In the genomic region with DNA sequence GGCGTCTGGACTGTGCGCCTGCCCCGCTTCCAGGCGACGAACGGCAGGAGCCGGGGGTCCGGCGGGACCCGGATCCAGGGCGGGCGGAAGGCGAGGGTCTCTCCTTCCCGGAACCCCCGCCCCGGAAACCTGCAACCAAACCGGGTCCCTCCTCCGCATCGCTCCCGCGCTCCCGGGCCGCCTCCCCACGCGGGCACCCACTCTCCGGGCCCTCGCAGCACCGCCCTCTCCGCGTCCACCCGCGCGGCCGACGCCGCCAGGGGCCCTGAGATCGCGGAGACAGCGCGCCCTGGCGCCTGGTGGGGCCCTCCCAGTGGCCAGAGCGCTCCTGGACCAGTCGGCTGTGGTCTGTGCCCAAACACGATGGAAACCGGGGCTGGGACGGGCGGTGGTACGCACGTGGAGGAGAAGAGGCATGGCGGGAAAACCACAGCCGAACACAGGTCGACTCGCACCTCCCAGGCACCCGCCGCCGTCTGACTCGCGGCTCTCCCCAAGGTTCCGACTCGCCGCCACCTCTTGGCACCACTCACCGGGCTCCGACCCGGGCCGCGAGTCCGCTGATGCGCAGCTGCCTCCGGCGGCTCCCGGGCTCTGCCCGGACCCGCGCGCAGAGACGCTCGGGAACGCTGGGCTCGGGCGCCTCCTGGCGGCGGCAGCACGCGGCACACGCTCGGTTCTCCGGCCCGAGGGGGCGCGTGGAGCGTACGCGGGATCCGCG, we compare ENCODE assay signal across 1 cellular context.
TF ChIP-seq lines count a peak whose summit lies in the region.

No MANE protein-coding gene starts in this region.

TF ChIP-seq in HepG2, 621 proteins besides CTCF, POLR2A, EP300 and RAD21 (continued from another document and continues in another):
- TF ChIP-seq, protein P1, sequence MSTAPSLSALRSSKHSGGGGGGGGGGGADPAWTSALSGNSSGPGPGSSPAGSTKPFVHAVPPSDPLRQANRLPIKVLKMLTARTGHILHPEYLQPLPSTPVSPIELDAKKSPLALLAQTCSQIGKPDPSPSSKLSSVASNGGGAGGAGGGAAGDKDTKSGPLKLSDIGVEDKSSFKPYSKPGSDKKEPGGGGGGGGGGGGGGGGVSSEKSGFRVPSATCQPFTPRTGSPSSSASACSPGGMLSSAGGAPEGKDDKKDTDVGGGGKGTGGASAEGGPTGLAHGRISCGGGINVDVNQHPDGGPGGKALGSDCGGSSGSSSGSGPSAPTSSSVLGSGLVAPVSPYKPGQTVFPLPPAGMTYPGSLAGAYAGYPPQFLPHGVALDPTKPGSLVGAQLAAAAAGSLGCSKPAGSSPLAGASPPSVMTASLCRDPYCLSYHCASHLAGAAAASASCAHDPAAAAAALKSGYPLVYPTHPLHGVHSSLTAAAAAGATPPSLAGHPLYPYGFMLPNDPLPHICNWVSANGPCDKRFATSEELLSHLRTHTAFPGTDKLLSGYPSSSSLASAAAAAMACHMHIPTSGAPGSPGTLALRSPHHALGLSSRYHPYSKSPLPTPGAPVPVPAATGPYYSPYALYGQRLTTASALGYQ (CRISPR knock-in tag; IDR thresholded peaks at IDR 0.05), result no peak
- TF ChIP-seq ZNF17 (CRISPR knock-in tag; IDR thresholded peaks at IDR 0.05) (no peak), HNRNPL (IDR thresholded peaks at IDR 0.05; ENCODE audit: low read depth, low read length) (no peak), ZNF484 (CRISPR knock-in tag; IDR thresholded peaks at IDR 0.05; ENCODE audit: borderline replicate concordance, low read depth) (no peak), GTF2F1 (IDR thresholded peaks at IDR 0.05; ENCODE audit: low read length) (no peak), SP5 (CRISPR knock-in tag; IDR thresholded peaks at IDR 0.05; ENCODE audit: borderline replicate concordance, low read depth) (no peak), ZFP36L2 (CRISPR knock-in tag; IDR thresholded peaks at IDR 0.05) (no peak), YEATS4 (CRISPR knock-in tag; IDR thresholded peaks at IDR 0.05; ENCODE audit: borderline replicate concordance) (peak; percentile 19; the same call in 1 of the 2 replicates), CBX2 (IDR thresholded peaks at IDR 0.05; ENCODE audit: low read depth, low read length) (no peak), CBX2 (CRISPR knock-in tag; IDR thresholded peaks at IDR 0.05; ENCODE audit: low read depth) (no peak), SMAD9 (CRISPR knock-in tag; IDR thresholded peaks at IDR 0.05) (no peak), REL (CRISPR knock-in tag; conservative IDR thresholded peaks at IDR 0.05) (0 out of 2 replicates have a peak, but pooled peaks have one; percentile 28), ZNF724P (CRISPR knock-in tag; IDR thresholded peaks at IDR 0.05; ENCODE audit: borderline replicate concordance) (no peak), CEBPB (IDR thresholded peaks at IDR 0.05; ENCODE audit: borderline replicate concordance, low read depth, low read length) (no peak), ZNF550 (CRISPR knock-in tag; IDR thresholded peaks at IDR 0.05; ENCODE audit: borderline replicate concordance) (no peak), NFYB (CRISPR knock-in tag; IDR thresholded peaks at IDR 0.05) (no peak), ZNF343 (CRISPR knock-in tag; IDR thresholded peaks at IDR 0.05) (no peak), SPEN (CRISPR knock-in tag; IDR thresholded peaks at IDR 0.05; ENCODE audit: low read depth) (peak; percentile 13; the same call in 1 of the 2 replicates), ZNF230 (CRISPR knock-in tag; IDR thresholded peaks at IDR 0.05) (no peak), HOXA3 (CRISPR knock-in tag; IDR thresholded peaks at IDR 0.05) (0 out of 2 replicates have a peak, but pooled peaks have one; percentile 10), STAG1 (CRISPR knock-in tag; IDR thresholded peaks at IDR 0.05) (peak; percentile 79), NKX3-1 (CRISPR knock-in tag; IDR thresholded peaks at IDR 0.05) (no peak), ZNF264 (CRISPR knock-in tag; IDR thresholded peaks at IDR 0.05) (no peak), ELF4 (CRISPR knock-in tag; IDR thresholded peaks at IDR 0.05; ENCODE audit: borderline replicate concordance) (no peak), SP2 (CRISPR knock-in tag; IDR thresholded peaks at IDR 0.05) (no peak), KMT2B (CRISPR knock-in tag; IDR thresholded peaks at IDR 0.05) (no peak), MAFK (conservative IDR thresholded peaks at IDR 0.05 in 1 of 2, IDR thresholded peaks at IDR 0.05 in 1 of 2; ENCODE audit: low read length in 2 of 2) (no peak), SATB2 (CRISPR knock-in tag; IDR thresholded peaks at IDR 0.05) (no peak), ZC3H4 (CRISPR knock-in tag; IDR thresholded peaks at IDR 0.05; ENCODE audit: borderline replicate concordance) (no peak), ZNF646 (CRISPR knock-in tag; IDR thresholded peaks at IDR 0.05) (peak; percentile 25; the same call in 1 of the 2 replicates), MLX (CRISPR knock-in tag; IDR thresholded peaks at IDR 0.05) (no peak), PHF21A (CRISPR knock-in tag; IDR thresholded peaks at IDR 0.05) (no peak), ZBTB1 (CRISPR knock-in tag; IDR thresholded peaks at IDR 0.05; ENCODE audit: borderline replicate concordance) (no peak), ZNF101 (CRISPR knock-in tag; IDR thresholded peaks at IDR 0.05; ENCODE audit: borderline replicate concordance, low read depth) (no peak), ZSCAN25 (CRISPR knock-in tag; IDR thresholded peaks at IDR 0.05) (no peak), NFAT5 (CRISPR knock-in tag; IDR thresholded peaks at IDR 0.05) (peak; percentile 50; the same call in 1 of the 2 replicates), TOE1 (CRISPR knock-in tag; IDR thresholded peaks at IDR 0.05) (no peak), GATAD2A (CRISPR knock-in tag; IDR thresholded peaks at IDR 0.05) (no peak), ZMAT3 (CRISPR knock-in tag; conservative IDR thresholded peaks at IDR 0.05) (no peak)
- TF ChIP-seq, protein P2, sequence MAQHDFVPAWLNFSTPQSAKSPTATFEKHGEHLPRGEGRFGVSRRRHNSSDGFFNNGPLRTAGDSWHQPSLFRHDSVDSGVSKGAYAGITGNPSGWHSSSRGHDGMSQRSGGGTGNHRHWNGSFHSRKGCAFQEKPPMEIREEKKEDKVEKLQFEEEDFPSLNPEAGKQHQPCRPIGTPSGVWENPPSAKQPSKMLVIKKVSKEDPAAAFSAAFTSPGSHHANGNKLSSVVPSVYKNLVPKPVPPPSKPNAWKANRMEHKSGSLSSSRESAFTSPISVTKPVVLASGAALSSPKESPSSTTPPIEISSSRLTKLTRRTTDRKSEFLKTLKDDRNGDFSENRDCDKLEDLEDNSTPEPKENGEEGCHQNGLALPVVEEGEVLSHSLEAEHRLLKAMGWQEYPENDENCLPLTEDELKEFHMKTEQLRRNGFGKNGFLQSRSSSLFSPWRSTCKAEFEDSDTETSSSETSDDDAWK (CRISPR knock-in tag; IDR thresholded peaks at IDR 0.05), result no peak
- TF ChIP-seq, protein P3, sequence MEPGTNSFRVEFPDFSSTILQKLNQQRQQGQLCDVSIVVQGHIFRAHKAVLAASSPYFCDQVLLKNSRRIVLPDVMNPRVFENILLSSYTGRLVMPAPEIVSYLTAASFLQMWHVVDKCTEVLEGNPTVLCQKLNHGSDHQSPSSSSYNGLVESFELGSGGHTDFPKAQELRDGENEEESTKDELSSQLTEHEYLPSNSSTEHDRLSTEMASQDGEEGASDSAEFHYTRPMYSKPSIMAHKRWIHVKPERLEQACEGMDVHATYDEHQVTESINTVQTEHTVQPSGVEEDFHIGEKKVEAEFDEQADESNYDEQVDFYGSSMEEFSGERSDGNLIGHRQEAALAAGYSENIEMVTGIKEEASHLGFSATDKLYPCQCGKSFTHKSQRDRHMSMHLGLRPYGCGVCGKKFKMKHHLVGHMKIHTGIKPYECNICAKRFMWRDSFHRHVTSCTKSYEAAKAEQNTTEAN (CRISPR knock-in tag; conservative IDR thresholded peaks at IDR 0.05), result no peak
- TF ChIP-seq, protein P4, sequence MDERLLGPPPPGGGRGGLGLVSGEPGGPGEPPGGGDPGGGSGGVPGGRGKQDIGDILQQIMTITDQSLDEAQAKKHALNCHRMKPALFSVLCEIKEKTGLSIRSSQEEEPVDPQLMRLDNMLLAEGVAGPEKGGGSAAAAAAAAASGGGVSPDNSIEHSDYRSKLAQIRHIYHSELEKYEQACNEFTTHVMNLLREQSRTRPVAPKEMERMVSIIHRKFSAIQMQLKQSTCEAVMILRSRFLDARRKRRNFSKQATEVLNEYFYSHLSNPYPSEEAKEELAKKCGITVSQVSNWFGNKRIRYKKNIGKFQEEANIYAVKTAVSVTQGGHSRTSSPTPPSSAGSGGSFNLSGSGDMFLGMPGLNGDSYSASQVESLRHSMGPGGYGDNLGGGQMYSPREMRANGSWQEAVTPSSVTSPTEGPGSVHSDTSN (CRISPR knock-in tag; IDR thresholded peaks at IDR 0.05), result no peak
- TF ChIP-seq, protein P5, sequence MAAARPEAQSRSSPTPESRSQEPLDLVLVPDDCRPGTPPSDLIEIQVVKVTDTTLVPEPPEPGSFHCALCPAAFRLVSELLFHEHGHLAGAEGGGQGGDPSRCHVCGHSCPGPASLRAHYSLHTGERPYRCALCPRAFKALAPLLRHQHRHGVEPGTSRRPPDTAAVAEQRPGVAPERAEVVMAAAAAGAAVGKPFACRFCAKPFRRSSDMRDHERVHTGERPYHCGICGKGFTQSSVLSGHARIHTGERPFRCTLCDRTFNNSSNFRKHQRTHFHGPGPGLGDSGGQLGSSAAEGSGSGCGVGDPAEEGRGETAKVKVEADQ (CRISPR knock-in tag; IDR thresholded peaks at IDR 0.05; ENCODE audit: borderline replicate concordance), result no peak
